ENCODE assay signal across 30 cellular contexts in the genomic region with DNA sequence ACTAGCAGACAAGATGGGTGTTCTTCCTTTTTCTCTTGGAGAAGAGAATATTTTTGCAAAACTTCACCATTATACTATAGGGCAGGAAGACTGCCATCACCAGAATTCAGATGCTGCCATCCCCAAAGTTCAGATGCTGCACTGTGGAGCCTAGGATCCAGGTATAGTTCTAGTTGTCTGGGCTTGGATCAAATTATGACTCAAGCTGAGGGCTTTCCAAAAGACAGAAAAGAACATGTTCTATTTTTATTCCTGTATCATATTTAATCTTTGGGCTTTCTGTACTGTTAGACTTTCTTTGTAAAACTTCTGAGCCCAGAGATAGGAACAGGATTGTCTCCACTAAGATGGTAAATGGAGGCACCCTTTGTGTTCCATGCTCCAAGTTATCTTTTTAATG. TPM values are rescaled to one million over a fixed set of nuclear protein-coding genes. Genes with fewer than 3 reads are reported as not detected.
"Had no signal": no experiment of that assay in that cellular context is flagged by ENCODE, and none has a peak within 500 bp of the region (broad histone marks: within the 10 kb centered on the region; RNA-seq: fewer than 3 reads in every experiment).

No MANE protein-coding gene starts in this region.

- H3K9me3 ChIP-seq: colonic mucosa, esophagus squamous epithelium, gastroesophageal sphincter, heart left ventricle, left lung, lower lobe of right lung had no signal

- H3K4me2 ChIP-seq: hepatocyte had no signal

- H3K27ac ChIP-seq: colonic mucosa, epithelial cell of prostate, esophagus squamous epithelium, gastroesophageal sphincter, heart left ventricle, left lung, lower lobe of right lung had no signal

- ATAC-seq: effector memory CD8-positive, alpha-beta T cell; esophagus mucosa; gastroesophageal sphincter; heart left ventricle; left cardiac atrium; left lung; left ventricle myocardium superior; lower lobe of right lung had no signal

- H2AFZ ChIP-seq: hepatocyte had no signal

- H3K9me3 Mint-ChIP-seq: dendritic cell treated with granulocyte-macrophage colony-stimulating factor and Interleukin-4, amounts not matched to agents 40 ng/mL and 50 ng/mL, for 4 days; endodermal cell had no signal

- H3K4me1 ChIP-seq: colonic mucosa, gastroesophageal sphincter, heart left ventricle, left lung, lower lobe of right lung had no signal

- H3K4me3 ChIP-seq: colonic mucosa, esophagus squamous epithelium, gastroesophageal sphincter, heart left ventricle, hepatocyte, left lung, lower lobe of right lung had no signal

- H3K27me3 ChIP-seq: colonic mucosa, esophagus squamous epithelium, gastroesophageal sphincter, heart left ventricle, hepatocyte, left lung had no signal

- FAIRE-seq: endometrium had no signal

- H3K4me1 Mint-ChIP-seq: immature natural killer cell had no signal

- H3K4me3 Mint-ChIP-seq: dendritic cell treated with granulocyte-macrophage colony-stimulating factor and Interleukin-4, amounts not matched to agents 40 ng/mL and 50 ng/mL, for 4 days; effector memory CD8-positive, alpha-beta T cell; endodermal cell; immature natural killer cell had no signal

- H3K27me3 Mint-ChIP-seq: dendritic cell treated with granulocyte-macrophage colony-stimulating factor and Interleukin-4, amounts not matched to agents 40 ng/mL and 50 ng/mL, for 4 days; effector memory CD8-positive, alpha-beta T cell had no signal

- DNase-seq: colonic mucosa; cortex of kidney; effector CD8-positive, alpha-beta T cell; effector memory CD8-positive, alpha-beta T cell; endodermal cell; erythroblast; esophagus squamous epithelium; foreskin fibroblast; foreskin melanocyte; heart left ventricle; hypothalamus; immature natural killer cell; islet precursor cell; left cardiac atrium; left lung; left ventricle myocardium superior; lower lobe of right lung; mesenchymal stem cell; midbrain had no signal

- H3K27ac Mint-ChIP-seq: dendritic cell treated with granulocyte-macrophage colony-stimulating factor and Interleukin-4, amounts not matched to agents 40 ng/mL and 50 ng/mL, for 4 days; effector memory CD8-positive, alpha-beta T cell; endodermal cell; immature natural killer cell had no signal

- H3K36me3 Mint-ChIP-seq: immature natural killer cell had no signal

- H3K36me3 ChIP-seq: colonic mucosa, gastroesophageal sphincter, heart left ventricle, left lung, lower lobe of right lung had no signal

RNA-seq across cellular contexts. Expression of gene FAM83B, which starts 22.0 kb away (rescaled TPM):
- total RNA-seq: chondrocyte, dermis microvascular lymphatic vessel endothelial cell, lung microvascular endothelial cell, mesenteric fat pad, mononuclear cell had no signal
- polyA plus RNA-seq: immature natural killer cell had no signal
